ENCODE assay signal across 11 cellular contexts in the genomic region with DNA sequence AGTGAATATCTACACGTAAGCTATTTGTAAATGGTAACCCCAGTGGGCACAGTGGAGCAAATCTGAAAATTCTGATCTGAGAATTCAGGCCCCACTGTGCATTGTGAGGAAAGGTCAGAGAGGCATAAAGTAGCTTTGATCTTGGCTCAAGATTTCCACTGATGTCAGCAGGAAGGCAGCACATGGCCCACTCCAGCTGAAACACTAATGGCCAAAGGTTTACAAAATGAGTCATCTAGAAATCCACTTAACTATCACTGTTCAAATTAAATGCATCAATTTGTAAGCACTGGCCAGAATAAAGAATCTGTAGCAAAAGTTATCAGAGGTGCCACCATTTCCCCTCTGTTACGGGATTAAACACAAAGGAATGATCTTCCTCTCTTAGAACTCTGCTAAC.
DNase-seq lines count a peak whose midpoint lies in the region; ATAC-seq and TF ChIP-seq lines count a peak whose summit lies in the region.
"Had no signal": no experiment of that assay in that cellular context is flagged by ENCODE, and none has a peak within 500 bp of the region (broad histone marks: within the 10 kb centered on the region; RNA-seq: fewer than 3 reads in every experiment).

No MANE protein-coding gene starts in this region.

- H3K4me3 ChIP-seq in mammary epithelial cell (replicated peaks in 1 of 3; ENCODE audit: insufficient read depth in 1 of 3, low read depth in 2 of 3, low read length in 3 of 3): no peak overlapping the region
- H3K4me3 ChIP-seq: colonic mucosa, prostate gland had no signal

- dilution Hi-C loops in mammary epithelial cell (cut with HindIII; ENCODE audit: low sequenced_read_pairs): no loop called here

- no peaks in the 10 kb centered on the region for H3K79me2 ChIP-seq in mammary epithelial cell (ENCODE audit: insufficient read depth, low read length)

- CTCF ChIA-PET in mammary epithelial cell (lab: Charles Lee; ENCODE audit: low non-redundant PET): no interaction called here

- H3K27me3 ChIP-seq in mammary epithelial cell (ENCODE audit: insufficient read depth, low read length): no peaks in the 10 kb centered on the region
- H3K27me3 ChIP-seq: colonic mucosa had no signal

- no peak for TF ChIP-seq CTCF in mammary epithelial cell (conservative IDR thresholded peaks at IDR 0.05 in 1 of 2, IDR thresholded peaks at IDR 0.05 in 1 of 2; ENCODE audit: extremely low read depth in 1 of 2, insufficient read depth in 1 of 2, low read depth in 1 of 2, low read length in 2 of 2)

- BruUV-seq in mammary epithelial cell (replicated peaks; lab: Mats Ljungman, UMichigan): TSS peak; percentile 68

- peak overlapping the region; percentile 74 for H3K27ac ChIP-seq in mammary epithelial cell (ENCODE audit: insufficient read depth, low read depth, low read length)
- H3K27ac ChIP-seq: colonic mucosa, prostate gland had no signal

- intact Hi-C loops in mammary epithelial cell (cut with micrococcal nuclease): loop anchor here (5.0 kb wide), 1 partner anchor 36 kb away; no protein-coding TSS in a partner anchor

- peak; percentile 64 for DNase-seq in AG20443 (ENCODE audit: low spot score)
- DNase-seq in M059J (ENCODE audit: low read depth): peak; percentile 90
- DNase-seq in mammary epithelial cell: peak; percentile 40
- peak; percentile 88 to 96 for DNase-seq in lung microvascular endothelial cell (ENCODE audit: low read depth in 2 of 2)
- no peak for DNase-seq in activated CD4-positive, CD25-positive, alpha-beta regulatory T cell (lab: John Stamatoyannopoulos, UW)
- DNase-seq: colonic mucosa, NCI-H187 treated with DMSO at 0.1 percent for 48 hours had no signal

- H2AFZ ChIP-seq in mammary epithelial cell (ENCODE audit: low read depth, low read length): peak overlapping the region; percentile 29

- in situ Hi-C loops in mammary epithelial cell (cut with MboI; ENCODE audit: low sequenced_read_pairs in 2 of 2): no loop called here

- H3K9ac ChIP-seq in mammary epithelial cell (ENCODE audit: insufficient read depth, low read length): no peak overlapping the region

- peaks cover 15% of the 10 kb centered on the region for H3K4me1 ChIP-seq in mammary epithelial cell (ENCODE audit: insufficient read depth, low read length)
- H3K4me1 ChIP-seq: colonic mucosa, prostate gland had no signal

- 100% methylated on average over 2 of the region's 2 CpGs for WGBS in mammary epithelial cell (ENCODE audit: low coverage, missing lambda C conversion rate)

- peak overlapping the region; percentile 27 for H3K4me2 ChIP-seq in mammary epithelial cell (ENCODE audit: insufficient read depth, low read depth, low read length)

- peaks cover 2% of the 10 kb centered on the region for H3K36me3 ChIP-seq in mammary epithelial cell (ENCODE audit: insufficient read depth, low read length)
- H3K36me3 ChIP-seq: colonic mucosa, prostate gland had no signal

- H3K9me3 ChIP-seq in mammary epithelial cell (replicated peaks; ENCODE audit: insufficient read depth, low read length): no peaks in the 10 kb centered on the region
- H3K9me3 ChIP-seq: colonic mucosa, prostate gland had no signal

- no peak for ATAC-seq in HG03439 (IDR thresholded peaks at IDR 0.05; ENCODE audit: unreplicated experiment)
- ATAC-seq in GM21447 (IDR thresholded peaks at IDR 0.05; ENCODE audit: unreplicated experiment): no peak
- no peak for ATAC-seq in HG03045 (IDR thresholded peaks at IDR 0.05; ENCODE audit: unreplicated experiment)

- H4K20me1 ChIP-seq in mammary epithelial cell (ENCODE audit: insufficient read depth, low read length): no peaks in the 10 kb centered on the region

Comparison
In these comparisons a context has a peak if more than half of its experiments do, and no peak if none do; other contexts are left out.
1. DNase-seq: peak in AG20443 (single experiment), M059J (single experiment), mammary epithelial cell (single experiment) and lung microvascular endothelial cell (2 of 2); none in activated CD4-positive, CD25-positive, alpha-beta regulatory T cell (0 of 4).